8 cellular contexts compared by ENCODE assay signal in the genomic region with DNA sequence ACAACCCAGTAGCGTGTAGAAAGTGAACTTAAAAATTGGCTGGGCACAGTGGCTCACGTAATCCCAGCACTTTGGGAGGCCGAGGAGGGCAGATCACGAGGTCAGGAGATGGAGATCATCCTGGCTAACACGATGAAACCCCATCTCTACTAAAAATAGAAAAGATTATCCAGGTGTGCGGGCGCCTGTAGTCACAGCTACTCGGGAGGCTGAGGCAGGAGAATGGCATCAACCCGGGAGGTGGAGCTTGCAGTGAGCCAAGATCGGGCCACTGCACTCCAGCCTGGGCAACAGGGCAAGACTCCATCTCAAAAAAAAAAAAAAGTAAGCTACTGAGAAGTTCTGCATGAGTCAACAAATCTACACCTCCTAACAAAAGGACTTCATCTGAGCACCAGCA. TPM values are rescaled to one million over a fixed set of nuclear protein-coding genes. Genes with fewer than 3 reads are reported as not detected.
DNase-seq lines count a peak whose midpoint lies in the region; ATAC-seq and TF ChIP-seq lines count a peak whose summit lies in the region.
"Not testable (repeated sequence)": the region's sequence is repeated elsewhere in the genome, so short reads cannot be mapped to it uniquely, and the experiment has no call there.

No MANE protein-coding gene starts in this region.

- H3K4me1 Mint-ChIP-seq in GM23338 (peaks cover 45% of the 10 kb centered on the region), naive B cell (peaks cover 70 to 90% (median 82%) of the 10 kb centered on the region in 3 donors)
- peaks cover 66% of the 10 kb centered on the region for H3K4me1 Mint-ChIP-seq in activated CD4-positive, alpha-beta T cell treated with anti-CD3 and anti-CD28 coated beads, Interleukin-2, amount 10 ng/mL, durations not matched to agents 24 days and 14 days
- peaks cover 84% of the 10 kb centered on the region for H3K4me1 Mint-ChIP-seq in activated naive CD4-positive, alpha-beta T cell treated with anti-CD3 and anti-CD28 coated beads for 36 hours (ENCODE audit: low read depth)
- peaks cover 84% of the 10 kb centered on the region for H3K4me1 Mint-ChIP-seq in stimulated activated effector memory CD8-positive, alpha-beta T cell treated with anti-CD3 and anti-CD28 coated beads, Interleukin-12 subunit alpha, Interleukin-12 subunit beta, amount 100 ng/mL, for 72 hours

- H3K27me3 ChIP-seq in BLaER1; GM23338 (ENCODE audit: insufficient read depth); Peyer's patch; effector memory CD4-positive, alpha-beta T cell (replicated peaks; ENCODE audit: control insufficient read depth, insufficient read depth, low read length, poor library complexity, severe bottlenecking): not testable (repeated sequence)

- ATAC-seq in GM23338; naive B cell (ENCODE audit: low read depth in 2 of 2); stimulated activated effector memory CD8-positive, alpha-beta T cell treated with anti-CD3 and anti-CD28 coated beads, Interleukin-12 subunit alpha, Interleukin-12 subunit beta, amount 100 ng/mL, for 72 hours: not testable (repeated sequence)

- H3K27ac Mint-ChIP-seq in GM23338 (peak overlapping the region; percentile 78), naive B cell (peak overlapping the region in 5 of 6 donors; percentile 2 to 89 (median 62))
- H3K27ac Mint-ChIP-seq in activated CD4-positive, alpha-beta T cell treated with anti-CD3 and anti-CD28 coated beads, Interleukin-2, amount 10 ng/mL, durations not matched to agents 24 days and 14 days = peak overlapping the region; percentile 31
- H3K27ac Mint-ChIP-seq in activated naive CD4-positive, alpha-beta T cell treated with anti-CD3 and anti-CD28 coated beads for 36 hours = peak overlapping the region; percentile 71
- H3K27ac Mint-ChIP-seq in stimulated activated effector memory CD8-positive, alpha-beta T cell treated with anti-CD3 and anti-CD28 coated beads, Interleukin-12 subunit alpha, Interleukin-12 subunit beta, amount 100 ng/mL, for 72 hours = peak overlapping the region; percentile 64

- H3K9me3 ChIP-seq in BLaER1; Peyer's patch; effector memory CD4-positive, alpha-beta T cell (ENCODE audit: control insufficient read depth, low read length): not testable (repeated sequence)

- not testable (repeated sequence) for TF ChIP-seq CTCF in GM23338 (conservative IDR thresholded peaks at IDR 0.05; ENCODE audit: low read depth in 2 of 2); Peyer's patch (IDR thresholded peaks at IDR 0.05)

- DNase-seq in GM23338 (ENCODE audit: low spot score); Peyer's patch; activated CD4-positive, alpha-beta T cell treated with anti-CD3 and anti-CD28 coated beads, Interleukin-2, amount 10 ng/mL, durations not matched to agents 24 days and 14 days; activated naive CD4-positive, alpha-beta T cell treated with anti-CD3 and anti-CD28 coated beads for 36 hours; effector memory CD4-positive, alpha-beta T cell; naive B cell; stimulated activated effector memory CD8-positive, alpha-beta T cell treated with anti-CD3 and anti-CD28 coated beads, Interleukin-12 subunit alpha, Interleukin-12 subunit beta, amount 100 ng/mL, for 72 hours (ENCODE audit: low spot score in 2 of 2): not testable (repeated sequence)

- CTCF ChIA-PET in activated naive CD4-positive, alpha-beta T cell treated with anti-CD3 and anti-CD28 coated beads for 36 hours (lab: Charles Lee) = interaction anchor here (0.9 to 1.4 kb wide), 9 partner anchors 20 to 216 kb away, joined by 3 to 5 read pairs (median 3); no protein-coding TSS in a partner anchor

- H3K36me3 ChIP-seq in BLaER1 (peaks cover 29% of the 10 kb centered on the region), GM23338 (ENCODE audit: insufficient read depth) (peaks cover 12% of the 10 kb centered on the region), Peyer's patch (peaks cover 0 to 17% (median 0%) of the 10 kb centered on the region in 3 donors)
- H3K36me3 ChIP-seq in effector memory CD4-positive, alpha-beta T cell (ENCODE audit: control insufficient read depth, insufficient read depth, low read length) = peaks cover 16% of the 10 kb centered on the region

- not testable (repeated sequence) for H3K9ac ChIP-seq in BLaER1

- not testable (repeated sequence) for TF ChIP-seq POLR2A in Peyer's patch (IDR thresholded peaks at IDR 0.05)

- H3K27ac ChIP-seq in BLaER1 (peak overlapping the region; percentile 28; the same call in 1 of the 2 replicates), GM23338 (ENCODE audit: low read depth) (peak overlapping the region; percentile 80; the same call in 1 of the 2 replicates), Peyer's patch (peak overlapping the region in 3 of 4 donors; percentile 14 to 57 (median 48))
- peak overlapping the region; percentile 12 for H3K27ac ChIP-seq in effector memory CD4-positive, alpha-beta T cell (ENCODE audit: insufficient read depth, low read length, poor library complexity, severe bottlenecking)

- H3K36me3 Mint-ChIP-seq in GM23338 (ENCODE audit: low read depth) (peaks cover 61% of the 10 kb centered on the region), naive B cell (peaks cover 12 to 24% of the 10 kb centered on the region in 2 donors)
- peaks cover 30% of the 10 kb centered on the region for H3K36me3 Mint-ChIP-seq in activated CD4-positive, alpha-beta T cell treated with anti-CD3 and anti-CD28 coated beads, Interleukin-2, amount 10 ng/mL, durations not matched to agents 24 days and 14 days (ENCODE audit: low read depth)
- H3K36me3 Mint-ChIP-seq in activated naive CD4-positive, alpha-beta T cell treated with anti-CD3 and anti-CD28 coated beads for 36 hours (ENCODE audit: low read depth) = peaks cover 32% of the 10 kb centered on the region
- H3K36me3 Mint-ChIP-seq in stimulated activated effector memory CD8-positive, alpha-beta T cell treated with anti-CD3 and anti-CD28 coated beads, Interleukin-12 subunit alpha, Interleukin-12 subunit beta, amount 100 ng/mL, for 72 hours = peaks cover 71% of the 10 kb centered on the region

- intact Hi-C loops in activated CD4-positive, alpha-beta T cell treated with anti-CD3 and anti-CD28 coated beads, Interleukin-2, amount 10 ng/mL, durations not matched to agents 24 days and 14 days (cut with micrococcal nuclease) = loop anchor here (2.0 kb wide), 1 partner anchor 14 kb away; no protein-coding TSS in a partner anchor
- intact Hi-C loops in activated naive CD4-positive, alpha-beta T cell treated with anti-CD3 and anti-CD28 coated beads for 36 hours (cut with micrococcal nuclease) = loop anchor here (2.0 kb wide), 2 partner anchors 76 to 180 kb away; no protein-coding TSS in a partner anchor

- H3K4me3 Mint-ChIP-seq in GM23338; activated CD4-positive, alpha-beta T cell treated with anti-CD3 and anti-CD28 coated beads, Interleukin-2, amount 10 ng/mL, durations not matched to agents 24 days and 14 days; activated naive CD4-positive, alpha-beta T cell treated with anti-CD3 and anti-CD28 coated beads for 36 hours; stimulated activated effector memory CD8-positive, alpha-beta T cell treated with anti-CD3 and anti-CD28 coated beads, Interleukin-12 subunit alpha, Interleukin-12 subunit beta, amount 100 ng/mL, for 72 hours: not testable (repeated sequence)
- peak overlapping the region in 4 of 8 donors; percentile 9 to 53 (median 30) for H3K4me3 Mint-ChIP-seq in naive B cell

- H3K27me3 Mint-ChIP-seq in GM23338 (ENCODE audit: insufficient read depth, low read depth, poor library complexity) = peaks cover 12% of the 10 kb centered on the region
- not testable (repeated sequence) for H3K27me3 Mint-ChIP-seq in activated CD4-positive, alpha-beta T cell treated with anti-CD3 and anti-CD28 coated beads, Interleukin-2, amount 10 ng/mL, durations not matched to agents 24 days and 14 days; activated naive CD4-positive, alpha-beta T cell treated with anti-CD3 and anti-CD28 coated beads for 36 hours (ENCODE audit: low read depth); naive B cell

- H3K9me2 ChIP-seq in GM23338 (ENCODE audit: insufficient read depth) = not testable (repeated sequence)

- not testable (repeated sequence) for H3F3A ChIP-seq in GM23338 (replicated peaks; ENCODE audit: low read depth)

- H3K79me2 ChIP-seq in GM23338 (replicated peaks; ENCODE audit: insufficient read depth) = peaks cover 100% of the 10 kb centered on the region

- not testable (repeated sequence) for H3K9me3 Mint-ChIP-seq in GM23338; activated CD4-positive, alpha-beta T cell treated with anti-CD3 and anti-CD28 coated beads, Interleukin-2, amount 10 ng/mL, durations not matched to agents 24 days and 14 days; activated naive CD4-positive, alpha-beta T cell treated with anti-CD3 and anti-CD28 coated beads for 36 hours; naive B cell; stimulated activated effector memory CD8-positive, alpha-beta T cell treated with anti-CD3 and anti-CD28 coated beads, Interleukin-12 subunit alpha, Interleukin-12 subunit beta, amount 100 ng/mL, for 72 hours

- not testable (repeated sequence) for H3K4me3 ChIP-seq in BLaER1; GM23338; Peyer's patch; effector memory CD4-positive, alpha-beta T cell (ENCODE audit: insufficient read depth, low read depth, low read length, poor library complexity, severe bottlenecking)

- H2AFZ ChIP-seq in GM23338 = not testable (repeated sequence)

- H4K20me1 ChIP-seq in BLaER1 = peaks cover 97% of the 10 kb centered on the region
- peaks cover 71% of the 10 kb centered on the region for H4K20me1 ChIP-seq in GM23338 (replicated peaks; ENCODE audit: insufficient read depth)

- peak overlapping the region; percentile 91 for H3K4me2 ChIP-seq in BLaER1
- H3K4me2 ChIP-seq in GM23338 = not testable (repeated sequence)

- H3K4me1 ChIP-seq in BLaER1 = peaks cover 85% of the 10 kb centered on the region
- H3K4me1 ChIP-seq in GM23338 (ENCODE audit: insufficient read depth) = peaks cover 31% of the 10 kb centered on the region
- peaks cover 11 to 78% (median 21%) of the 10 kb centered on the region in 4 donors for H3K4me1 ChIP-seq in Peyer's patch
- H3K4me1 ChIP-seq in effector memory CD4-positive, alpha-beta T cell (ENCODE audit: control insufficient read depth, insufficient read depth, low read length, poor library complexity, severe bottlenecking) = peaks cover 36% of the 10 kb centered on the region

RNA-seq across cellular contexts. Expression of gene EZR, which starts 26.7 kb away (rescaled TPM):
- 208 and 209 TPM in 2 replicates for total RNA-seq in GM23338 (2014; rRNA removed; shearing (Covaris generic))
- polyA plus RNA-seq in GM23338 (2016; fragmentation: Nextera tagmentation; extraction: Ambion mirVana) = 188 and 199 TPM in 2 replicates
- 100 to 1,000 TPM; 201 to 515 (median 470) TPM for total RNA-seq in Peyer's patch
- 204 and 215 TPM in 2 replicates for total RNA-seq in activated CD4-positive, alpha-beta T cell treated with anti-CD3 and anti-CD28 coated beads, Interleukin-2, amount 10 ng/mL, durations not matched to agents 24 days and 14 days
- total RNA-seq in activated naive CD4-positive, alpha-beta T cell treated with anti-CD3 and anti-CD28 coated beads for 36 hours = 100 to 1,000 TPM; 229 to 230 TPM
- polyA plus RNA-seq in naive B cell (ENCODE audit: low read depth in 6 of 6) = 100 to 1,000 TPM; 463 to 555 (median 516) TPM

Comparison
In these comparisons a context has a peak if more than half of its experiments do, and no peak if none do; other contexts are left out.
1. H3K27ac ChIP-seq: peak in every context shown above with its lines; median percentile 80 in GM23338; 48 in Peyer's patch; 28 in BLaER1; 12 in effector memory CD4-positive, alpha-beta T cell.